In the genomic region with DNA sequence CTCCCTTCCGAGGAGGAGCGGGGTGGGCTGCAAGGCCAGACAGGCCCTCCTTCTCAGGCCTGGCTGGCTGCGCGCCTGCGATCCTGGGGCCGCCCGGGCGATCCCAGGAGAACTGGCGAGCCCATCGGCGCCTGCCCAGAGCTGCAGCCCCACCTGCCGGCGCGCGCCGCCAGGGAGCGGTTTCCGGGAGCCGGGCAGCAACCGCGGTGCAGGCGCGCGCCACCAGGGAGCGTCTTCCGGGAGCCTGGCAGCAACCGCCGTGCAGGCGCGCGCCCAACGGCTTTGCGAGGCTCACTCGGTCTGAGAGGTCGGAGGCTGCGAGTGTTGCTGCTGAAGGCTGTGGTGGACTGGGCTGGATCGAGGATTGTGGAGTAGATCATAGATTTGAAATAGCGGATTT, we compare ENCODE assay signal across 8 cellular contexts.
DNase-seq lines count a peak whose midpoint lies in the region; ATAC-seq and TF ChIP-seq lines count a peak whose summit lies in the region.

No MANE protein-coding gene starts in this region.

- POLR2A ChIA-PET in A673 (lab: Charles Lee; ENCODE audit: low non-redundant PET): no interaction called here

- intact Hi-C loops in A673 (cut with micrococcal nuclease; ENCODE audit: unreplicated experiment): no loop called here

- no peaks in the 10 kb centered on the region for H3K9me3 Mint-ChIP-seq in memory B cell

- TF ChIP-seq CTCF in A673 (conservative IDR thresholded peaks at IDR 0.05; ENCODE audit: low read depth, low read length): peak; percentile 36

- no TSS peak for BruUV-seq in A673 (replicated peaks; lab: Mats Ljungman, UMichigan)

- H3K27me3 Mint-ChIP-seq in memory B cell: peaks cover 7% of the 10 kb centered on the region

- H3K4me3 Mint-ChIP-seq in memory B cell: peak overlapping the region; percentile 94

- H3K36me3 ChIP-seq in A673 (ENCODE audit: insufficient read depth, low read length, poor library complexity, severe bottlenecking): no peaks in the 10 kb centered on the region

- H3K9me3 ChIP-seq in A673 (ENCODE audit: low read depth, low read length, poor library complexity, severe bottlenecking): no peaks in the 10 kb centered on the region

- no peaks in the 10 kb centered on the region for H3K4me1 ChIP-seq in A673 (ENCODE audit: insufficient read depth, low read length, poor library complexity, severe bottlenecking)

- H3K4me1 Mint-ChIP-seq in memory B cell: peaks cover 6% of the 10 kb centered on the region

- no peak overlapping the region for H3K4me3 ChIP-seq in A673 (ENCODE audit: low read depth, low read length, poor library complexity, severe bottlenecking)

- peak; percentile 35 for DNase-seq in A673 (ENCODE audit: low spot score)
- peak; percentile 83 for DNase-seq in NCI-H748 (lab: John Stamatoyannopoulos, UW; ENCODE audit: unreplicated experiment)
- DNase-seq in ecto neural progenitor cell (ENCODE audit: low spot score): peak; percentile 78
- DNase-seq in memory B cell (ENCODE audit: low spot score in 2 of 2): no peak
- no peak for DNase-seq in NCI-H2107 (lab: John Stamatoyannopoulos, UW)
- DNase-seq in ureter (ENCODE audit: low spot score): no peak

- ATAC-seq in GM19463 (IDR thresholded peaks at IDR 0.05; ENCODE audit: unreplicated experiment) (peak; percentile 100), memory B cell (ENCODE audit: low read depth) (peak; percentile 46), GM21360 (IDR thresholded peaks at IDR 0.05; ENCODE audit: unreplicated experiment) (no peak)

- H3K27ac Mint-ChIP-seq in memory B cell: no peak overlapping the region

- CTCF ChIA-PET in A673 (lab: Charles Lee): no interaction called here

- no peaks in the 10 kb centered on the region for H3K36me3 Mint-ChIP-seq in memory B cell

- H3K27ac ChIP-seq in A673 (ENCODE audit: low read depth, low read length, poor library complexity, severe bottlenecking): no peak overlapping the region

- no peaks in the 10 kb centered on the region for H3K27me3 ChIP-seq in A673 (replicated peaks; ENCODE audit: insufficient read depth, low read depth, low read length, poor library complexity)

Comparison
In these comparisons a context has a peak if more than half of its experiments do, and no peak if none do; other contexts are left out.
1. DNase-seq: peak in A673 (single experiment), NCI-H748 (single experiment) and ecto neural progenitor cell (single experiment); none in memory B cell (0 of 2), NCI-H2107 (single experiment) and ureter (single experiment).